ENCODE assay signal across 24 cellular contexts in the genomic region with DNA sequence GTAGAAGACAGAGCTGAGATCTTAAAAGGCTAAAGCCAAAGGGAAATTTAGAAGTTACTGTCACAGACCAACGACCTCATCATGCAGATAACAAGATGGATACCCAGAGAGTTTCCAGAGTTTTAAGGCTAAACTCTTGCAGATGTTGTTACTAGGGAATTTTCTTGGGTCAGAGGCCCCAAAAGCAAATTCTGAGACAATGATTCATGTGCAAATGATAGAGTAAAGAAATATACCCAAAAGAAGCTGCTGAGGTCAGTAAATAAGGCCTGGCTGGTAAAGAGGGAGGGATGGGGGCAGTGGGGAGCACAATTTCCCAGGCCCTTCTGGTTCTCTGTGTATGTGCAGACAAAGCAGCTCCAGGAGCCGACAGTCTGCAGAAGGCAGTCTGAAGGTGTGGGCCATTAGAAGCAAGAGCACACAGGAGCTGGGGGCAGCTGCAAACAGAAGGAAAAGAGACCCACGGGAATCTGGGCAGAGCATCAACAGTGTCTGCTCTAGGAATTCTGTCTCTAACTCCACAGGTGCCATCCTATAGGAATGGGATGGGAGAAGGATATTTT.
A peak's percentile ranks its signal among the peaks of the same experiment; 100 is the strongest.
DNase-seq lines count a peak whose midpoint lies in the region; ATAC-seq, FAIRE-seq and TF ChIP-seq lines count a peak whose summit lies in the region.
"Had no signal": no experiment of that assay in that cellular context is flagged by ENCODE, and none has a peak within 500 bp of the region (broad histone marks: within the 10 kb centered on the region; RNA-seq: fewer than 3 reads in every experiment).

No MANE protein-coding gene starts in this region.

- no peaks in the 10 kb centered on the region for H3K79me2 ChIP-seq in GM23248 (ENCODE audit: insufficient read depth)
- no peaks in the 10 kb centered on the region for H3K79me2 ChIP-seq in astrocyte (ENCODE audit: insufficient read depth, low read length)

- peak; percentile 18 for DNase-seq in GM23248
- peak; percentile 71 for DNase-seq in astrocyte (ENCODE audit: low read depth)
- DNase-seq in fibroblast of the aortic adventitia (ENCODE audit: low read depth): peak; percentile 59
- peak; percentile 59 for DNase-seq in non-pigmented ciliary epithelial cell (ENCODE audit: low read depth)
- DNase-seq in NCI-H2081 (lab: John Stamatoyannopoulos, UW): no peak
- DNase-seq: CD4-positive, alpha-beta T cell; cortex of kidney; left lung; midbrain; nephron progenitor cell; OCI-M1; SHP77; small intestine; stimulated activated CD4-positive, alpha-beta T cell treated with anti-CD3 and anti-CD28 coated beads, Interleukin-2, amount 100 ng/mL, for 48 hours; T-helper 1 cell had no signal

- in situ Hi-C loops in GM23248 (cut with MboI): no loop called here

- H3K9me3 ChIP-seq in GM23248 (ENCODE audit: low read depth): no peaks in the 10 kb centered on the region
- no peaks in the 10 kb centered on the region for H3K9me3 ChIP-seq in astrocyte (ENCODE audit: insufficient read depth, low read depth, low read length)
- H3K9me3 ChIP-seq: tibial nerve had no signal

- H3K9ac ChIP-seq in GM23248: no peak overlapping the region
- H3K9ac ChIP-seq in astrocyte (ENCODE audit: low read length): no peak overlapping the region

- H4K20me1 ChIP-seq in GM23248 (ENCODE audit: insufficient read depth): no peaks in the 10 kb centered on the region
- H4K20me1 ChIP-seq in astrocyte (ENCODE audit: insufficient read depth, low read length): no peaks in the 10 kb centered on the region

- H2AFZ ChIP-seq in GM23248 (no peak overlapping the region), astrocyte (ENCODE audit: low read depth, low read length) (no peak overlapping the region)

- no peaks in the 10 kb centered on the region; the same call in 1 of the 2 replicates for H3F3A ChIP-seq in GM23248 (ENCODE audit: insufficient read depth)

- ATAC-seq in HG03469 (IDR thresholded peaks at IDR 0.05; ENCODE audit: unreplicated experiment) (no peak), GM19328 (IDR thresholded peaks at IDR 0.05; ENCODE audit: unreplicated experiment) (no peak), GM18498 (IDR thresholded peaks at IDR 0.05; ENCODE audit: unreplicated experiment) (no peak)
- ATAC-seq: activated naive CD4-positive, alpha-beta T cell treated with anti-CD3 and anti-CD28 coated beads, Interleukin-2, amount 50 U/mL, for 72 hours; GM12878; left lung had no signal

- H3K4me3 Mint-ChIP-seq in astrocyte (ENCODE audit: unreplicated experiment): no peak overlapping the region
- H3K4me3 Mint-ChIP-seq: brain; CD4-positive, alpha-beta T cell; nephron progenitor cell; stimulated activated naive CD8-positive, alpha-beta T cell treated with anti-CD3 and anti-CD28 coated beads, Interleukin-15, Interleukin-2, amounts not matched to agents 100 ng/mL and 50 ng/mL, for 24 hours had no signal

- TF ChIP-seq CTCF in astrocyte (IDR thresholded peaks at IDR 0.05; ENCODE audit: insufficient read depth, low read depth, low read length) (no peak), fibroblast of the aortic adventitia (IDR thresholded peaks at IDR 0.05; ENCODE audit: insufficient read depth, low read length) (no peak)

- H3K27me3 Mint-ChIP-seq in astrocyte (ENCODE audit: low read depth, unreplicated experiment): no peaks in the 10 kb centered on the region
- H3K27me3 Mint-ChIP-seq: brain had no signal

- H3K36me3 ChIP-seq in GM23248 (ENCODE audit: low read depth) (no peaks in the 10 kb centered on the region), astrocyte (ENCODE audit: insufficient read depth, low read length) (no peaks in the 10 kb centered on the region)
- H3K36me3 ChIP-seq: left lung, tibial nerve had no signal

- FAIRE-seq in astrocyte (lab: Jason Lieb, UNC): no peak
- FAIRE-seq: GM12878, small intestine had no signal

- no peak overlapping the region for H3K4me2 ChIP-seq in GM23248 (ENCODE audit: unreplicated experiment)
- peak overlapping the region; percentile 7 for H3K4me2 ChIP-seq in astrocyte (ENCODE audit: low read length)

- H3K4me3 ChIP-seq in GM23248 (no peak overlapping the region), astrocyte (ENCODE audit: insufficient read depth, low read depth, low read length) (no peak overlapping the region), fibroblast of the aortic adventitia (ENCODE audit: low read depth, low read length) (no peak overlapping the region)
- H3K4me3 ChIP-seq: GM12878, left lung, tibial nerve had no signal

- H3K36me3 Mint-ChIP-seq in astrocyte (ENCODE audit: low read depth, unreplicated experiment): no peaks in the 10 kb centered on the region

- H3K27me3 ChIP-seq in GM23248 (replicated peaks; ENCODE audit: insufficient read depth) (no peaks in the 10 kb centered on the region; the same call in 1 of the 2 replicates), astrocyte (ENCODE audit: insufficient read depth, low read length) (no peaks in the 10 kb centered on the region)
- H3K27me3 ChIP-seq: left lung, tibial nerve had no signal

- peaks cover 45% of the 10 kb centered on the region for H3K4me1 Mint-ChIP-seq in astrocyte (ENCODE audit: low read depth, unreplicated experiment)
- H3K4me1 Mint-ChIP-seq: nephron progenitor cell had no signal

- H3K9me3 Mint-ChIP-seq in astrocyte (ENCODE audit: unreplicated experiment): peaks cover 8% of the 10 kb centered on the region

- peak overlapping the region; percentile 88 for H3K27ac Mint-ChIP-seq in astrocyte (ENCODE audit: unreplicated experiment)
- H3K27ac Mint-ChIP-seq: activated naive CD4-positive, alpha-beta T cell treated with anti-CD3 and anti-CD28 coated beads, Interleukin-2, amount 50 U/mL, for 72 hours; brain; CD4-positive, alpha-beta T cell; nephron progenitor cell; progenitor cell of endocrine pancreas; stimulated activated naive CD8-positive, alpha-beta T cell treated with anti-CD3 and anti-CD28 coated beads, Interleukin-15, Interleukin-2, amounts not matched to agents 100 ng/mL and 50 ng/mL, for 24 hours had no signal

- H3K9me2 ChIP-seq in GM23248 (ENCODE audit: insufficient read depth): no peaks in the 10 kb centered on the region

- 21 to 25% methylated on average over 3 of the region's 3 CpGs for WGBS in GM23248 (ENCODE audit: low coverage in 1 of 2, low lambda C conversion rate in 2 of 2, missing lambda C conversion rate in 2 of 2), 2 experiments

- peaks cover 10% of the 10 kb centered on the region for H3K4me1 ChIP-seq in GM23248 (ENCODE audit: insufficient read depth)
- peaks cover 5% of the 10 kb centered on the region for H3K4me1 ChIP-seq in astrocyte (ENCODE audit: insufficient read depth, low read length)
- H3K4me1 ChIP-seq: left lung, tibial nerve had no signal

- no peak overlapping the region for H3K27ac ChIP-seq in GM23248
- peak overlapping the region; percentile 5 for H3K27ac ChIP-seq in astrocyte (ENCODE audit: low read depth, low read length)
- H3K27ac ChIP-seq: left lung, tibial nerve had no signal

Comparison
In these comparisons a context has a peak if more than half of its experiments do, and no peak if none do; other contexts are left out.
1. DNase-seq: peak in GM23248 (single experiment), astrocyte (single experiment), fibroblast of the aortic adventitia (single experiment) and non-pigmented ciliary epithelial cell (single experiment); none in NCI-H2081 (0 of 2).